1 cellular context compared by ENCODE assay signal in genomic region chr10:98446656-98447221, GRCh38.
A peak's percentile ranks its signal among the peaks of the same experiment; 100 is the strongest.
TF ChIP-seq lines count a peak whose summit lies in the region.

HPS1 (minus strand) TSS chr10:98446935; CDS start chr10:98443240, 3,695 bp downstream.

TF ChIP-seq in HepG2, 621 proteins besides CTCF, POLR2A, EP300 and RAD21 (continued from another document and continues in another):
- TF ChIP-seq HMGXB3 (CRISPR knock-in tag; IDR thresholded peaks at IDR 0.05; ENCODE audit: borderline replicate concordance) (no peak), ADNP (CRISPR knock-in tag; IDR thresholded peaks at IDR 0.05) (peak; percentile 96), HOXA5 (CRISPR knock-in tag; IDR thresholded peaks at IDR 0.05) (peak; percentile 71; the same call in 1 of the 2 replicates), SALL1 (CRISPR knock-in tag; IDR thresholded peaks at IDR 0.05) (peak; percentile 36; the same call in 1 of the 2 replicates), HHEX (CRISPR knock-in tag; IDR thresholded peaks at IDR 0.05) (no peak), PRDM15 (CRISPR knock-in tag; IDR thresholded peaks at IDR 0.05) (no peak), SIN3B (IDR thresholded peaks at IDR 0.05; ENCODE audit: low read length) (0 out of 2 replicates have a peak, but pooled peaks have one; percentile 28), ZNF83 (CRISPR knock-in tag; IDR thresholded peaks at IDR 0.05; ENCODE audit: borderline replicate concordance) (no peak), BATF2 (CRISPR knock-in tag; IDR thresholded peaks at IDR 0.05) (no peak), ZNF784 (CRISPR knock-in tag; IDR thresholded peaks at IDR 0.05; ENCODE audit: borderline replicate concordance) (no peak), ZNF136 (CRISPR knock-in tag; IDR thresholded peaks at IDR 0.05; ENCODE audit: low read depth) (no peak), SRF (IDR thresholded peaks at IDR 0.05; ENCODE audit: low read depth, low read length) (no peak), HOXA3 (CRISPR knock-in tag; IDR thresholded peaks at IDR 0.05) (peak; percentile 58; the same call in 1 of the 2 replicates), ESRRA (CRISPR knock-in tag; IDR thresholded peaks at IDR 0.05; ENCODE audit: low read depth) (no peak), CHD2 (IDR thresholded peaks at IDR 0.05; ENCODE audit: low read depth, low read length) (no peak), GABPB1 (CRISPR knock-in tag; IDR thresholded peaks at IDR 0.05) (peak; percentile 83; the same call in 1 of the 2 replicates), RAD51 (IDR thresholded peaks at IDR 0.05; ENCODE audit: borderline replicate concordance) (peak; percentile 81), ZMYM3 (CRISPR knock-in tag; IDR thresholded peaks at IDR 0.05) (peak; percentile 90), MXI1 (IDR thresholded peaks at IDR 0.05; ENCODE audit: borderline replicate concordance, low read depth, low read length) (peak; percentile 67; the same call in 1 of the 3 replicates), ZFP91 (CRISPR knock-in tag; IDR thresholded peaks at IDR 0.05; ENCODE audit: borderline replicate concordance) (no peak), ZSCAN31 (CRISPR knock-in tag; IDR thresholded peaks at IDR 0.05; ENCODE audit: low read depth) (peak; percentile 69; the same call in 1 of the 2 replicates), CAMTA2 (CRISPR knock-in tag; IDR thresholded peaks at IDR 0.05; ENCODE audit: borderline replicate concordance) (no peak), GZF1 (CRISPR knock-in tag; IDR thresholded peaks at IDR 0.05) (no peak), NR1H2 (CRISPR knock-in tag; IDR thresholded peaks at IDR 0.05; ENCODE audit: borderline replicate concordance, low read depth) (no peak), ATF4 (CRISPR knock-in tag; IDR thresholded peaks at IDR 0.05) (no peak), SAP130 (CRISPR knock-in tag; IDR thresholded peaks at IDR 0.05; ENCODE audit: low read depth) (peak; percentile 91), MBD4 (IDR thresholded peaks at IDR 0.05; ENCODE audit: borderline replicate concordance, low read length) (no peak), BHLHE40 (IDR thresholded peaks at IDR 0.05; ENCODE audit: low read length) (peak; percentile 97), PPARG (CRISPR knock-in tag; conservative IDR thresholded peaks at IDR 0.05) (no peak), ZNF720 (CRISPR knock-in tag; IDR thresholded peaks at IDR 0.05) (no peak), EED (CRISPR knock-in tag; IDR thresholded peaks at IDR 0.05) (0 out of 2 replicates have a peak, but pooled peaks have one; percentile 61), SMAD9 (CRISPR knock-in tag; IDR thresholded peaks at IDR 0.05) (no peak), ZNF558 (CRISPR knock-in tag; IDR thresholded peaks at IDR 0.05; ENCODE audit: borderline replicate concordance) (no peak), ZNF34 (CRISPR knock-in tag; IDR thresholded peaks at IDR 0.05; ENCODE audit: borderline replicate concordance) (no peak), MED13 (CRISPR knock-in tag; IDR thresholded peaks at IDR 0.05) (no peak), FOXA3 (CRISPR knock-in tag; IDR thresholded peaks at IDR 0.05) (peak; percentile 26; the same call in 1 of the 2 replicates), ZBTB4 (CRISPR knock-in tag; IDR thresholded peaks at IDR 0.05; ENCODE audit: borderline replicate concordance) (no peak), IRX3 (CRISPR knock-in tag; IDR thresholded peaks at IDR 0.05; ENCODE audit: borderline replicate concordance, low read depth) (no peak)
